15 cellular contexts compared by ENCODE assay signal in genomic region chr1:153804112-153804511, GRCh38. TPM values are rescaled to one million over a fixed set of nuclear protein-coding genes. Genes with fewer than 3 reads are reported as not detected.
DNase-seq lines count a peak whose midpoint lies in the region; ATAC-seq, FAIRE-seq and TF ChIP-seq lines count a peak whose summit lies in the region.
"Had no signal": no experiment of that assay in that cellular context is flagged by ENCODE, and none has a peak within 500 bp of the region (broad histone marks: within the 10 kb centered on the region; RNA-seq: fewer than 3 reads in every experiment).

No MANE protein-coding gene starts in this region.

- peaks cover 23% of the 10 kb centered on the region; the same call in 2 of the 3 replicates for H3K36me3 ChIP-seq in K562 (ENCODE audit: control insufficient read depth, insufficient read depth, low read length)
- H3K36me3 ChIP-seq in parathyroid adenoma (ENCODE audit: control insufficient read depth, insufficient read depth, low read length), result no peaks in the 10 kb centered on the region
- H3K36me3 ChIP-seq: colonic mucosa had no signal

- in situ Hi-C loops in K562 (cut with MboI), result no loop called here

- H3K36me3 Mint-ChIP-seq in HFFc6 (ENCODE audit: low read depth) (peaks cover 5% of the 10 kb centered on the region; the same call in 1 of the 2 replicates), type B pancreatic cell (peaks cover 8% of the 10 kb centered on the region), osteocyte (ENCODE audit: unreplicated experiment) (peaks cover 20% of the 10 kb centered on the region)

- intact Hi-C loops in K562 (cut with micrococcal nuclease), result no loop called here

- H3K9me3 Mint-ChIP-seq in HFFc6, result no peaks in the 10 kb centered on the region
- H3K9me3 Mint-ChIP-seq in type B pancreatic cell, result no peaks in the 10 kb centered on the region
- no peaks in the 10 kb centered on the region for H3K9me3 Mint-ChIP-seq in osteocyte (ENCODE audit: unreplicated experiment)

- FAIRE-seq in K562 (lab: Jason Lieb, UNC), result no peak

- H2AFZ ChIP-seq in K562 (ENCODE audit: low read depth, low read length) (no peak overlapping the region), parathyroid adenoma (no peak overlapping the region)

- H3K9me3 ChIP-seq in K562 (replicated peaks; ENCODE audit: control insufficient read depth, insufficient read depth, low read depth, low read length) (no peaks in the 10 kb centered on the region), parathyroid adenoma (ENCODE audit: control insufficient read depth, low read length) (no peaks in the 10 kb centered on the region)
- H3K9me3 ChIP-seq: colonic mucosa, esophagus muscularis mucosa, lower lobe of right lung had no signal

- 55% methylated on average over 2 of the region's 2 CpGs for WGBS in K562 (ENCODE audit: insufficient coverage, low coverage, missing lambda C conversion rate)

- H3K9ac ChIP-seq in K562 (ENCODE audit: insufficient read depth in 1 of 2, low read depth in 2 of 2, low read length in 2 of 2) (no peak overlapping the region), parathyroid adenoma (no peak overlapping the region)

- TF ChIP-seq EP300 in K562 (IDR thresholded peaks at IDR 0.05; ENCODE audit: low read length), result no peak

- H3K27me3 ChIP-seq in K562 (ENCODE audit: control insufficient read depth in 2 of 2, insufficient read depth in 2 of 2, low read length in 2 of 2), result no peaks in the 10 kb centered on the region
- no peaks in the 10 kb centered on the region for H3K27me3 ChIP-seq in parathyroid adenoma (ENCODE audit: control insufficient read depth, insufficient read depth, low read length)
- H3K27me3 ChIP-seq: colonic mucosa, esophagus muscularis mucosa had no signal

- no TSS peak for BruUV-seq in K562 (replicated peaks; lab: Mats Ljungman, UMichigan)

- peak; percentile 51 for DNase-seq in activated CD8-positive, alpha-beta memory T cell treated with anti-CD3 and anti-CD28 coated beads for 24 hours
- no peak for DNase-seq in activated CD8-positive, alpha-beta memory T cell treated with anti-CD3 and anti-CD28 coated beads, Interleukin-2, amount 50 U/mL, for 4 hours
- DNase-seq in HFFc6 (no peak), K562 (ENCODE audit: extremely low read depth in 1 of 4, low spot score in 3 of 4) (no peak), type B pancreatic cell (ENCODE audit: extremely low spot score, unreplicated experiment) (no peak), osteocyte (ENCODE audit: extremely low spot score, unreplicated experiment) (no peak)
- DNase-seq: ACHN, colonic mucosa, lower lobe of right lung, NCI-H1092 treated with DMSO at 0.1 percent for 48 hours had no signal

- H3K4me2 ChIP-seq in K562 (ENCODE audit: insufficient read depth, low read length), result no peak overlapping the region
- no peak overlapping the region for H3K4me2 ChIP-seq in parathyroid adenoma (ENCODE audit: low read length)
- H3K4me2 ChIP-seq: smooth muscle cell had no signal

- TF ChIP-seq CTCF in HFFc6 (IDR thresholded peaks at IDR 0.05) (no peak), K562 (IDR thresholded peaks at IDR 0.05 in 2 of 3, conservative IDR thresholded peaks at IDR 0.05 in 1 of 3; ENCODE audit: insufficient read depth in 2 of 3, low read depth in 1 of 3, low read length in 3 of 3) (no peak), parathyroid adenoma (IDR thresholded peaks at IDR 0.05) (no peak), type B pancreatic cell (conservative IDR thresholded peaks at IDR 0.05) (no peak), osteocyte (IDR thresholded peaks at IDR 0.05) (no peak)

- TF ChIP-seq RAD21 in K562 (CRISPR knock-in tag; conservative IDR thresholded peaks at IDR 0.05 in 1 of 2, IDR thresholded peaks at IDR 0.05 in 1 of 2), result no peak

- peak overlapping the region; percentile 52 for H3K27ac Mint-ChIP-seq in HFFc6
- no peak overlapping the region for H3K27ac Mint-ChIP-seq in type B pancreatic cell
- no peak overlapping the region for H3K27ac Mint-ChIP-seq in osteocyte (ENCODE audit: unreplicated experiment)

- H3K4me1 Mint-ChIP-seq in HFFc6 (ENCODE audit: low read depth) (peaks cover 10% of the 10 kb centered on the region), type B pancreatic cell (ENCODE audit: unreplicated experiment) (no peaks in the 10 kb centered on the region), osteocyte (ENCODE audit: unreplicated experiment) (peaks cover 8% of the 10 kb centered on the region)

- CTCF ChIA-PET in K562 (lab: Yijun Ruan, JAX; ENCODE audit: low intra/inter-chr PET ratio), result no interaction called here

- no peaks in the 10 kb centered on the region for H3K79me2 ChIP-seq in K562 (ENCODE audit: control insufficient read depth, insufficient read depth, low read length)
- no peaks in the 10 kb centered on the region for H3K79me2 ChIP-seq in parathyroid adenoma

- no peak for TF ChIP-seq POLR2A in K562 (conservative IDR thresholded peaks at IDR 0.05)

- H3K9me1 ChIP-seq in K562 (ENCODE audit: control insufficient read depth, insufficient read depth, low read length), result no peaks in the 10 kb centered on the region

- H3K27ac ChIP-seq in K562 (ENCODE audit: extremely low read depth, low read depth, low read length) (no peak overlapping the region), parathyroid adenoma (peak overlapping the region; percentile 4)
- H3K27ac ChIP-seq: colonic mucosa had no signal

- H3K4me3 Mint-ChIP-seq in HFFc6 (no peak overlapping the region), type B pancreatic cell (no peak overlapping the region), osteocyte (ENCODE audit: unreplicated experiment) (no peak overlapping the region)

- POLR2A ChIA-PET in K562 (lab: Yijun Ruan, JAX), result interaction anchor here (0.9 to 4.8 kb wide), 4 partner anchors 9 to 187 kb away, joined by 3 to 23 read pairs (median 3); partner anchors contain the start of genes JTB and RPS27

- H3K27me3 Mint-ChIP-seq in HFFc6 (ENCODE audit: insufficient read depth) (peaks cover 3% of the 10 kb centered on the region), type B pancreatic cell (no peaks in the 10 kb centered on the region), osteocyte (ENCODE audit: unreplicated experiment) (no peaks in the 10 kb centered on the region)

- peaks cover 12 to 20% of the 10 kb centered on the region in 2 experiments; a peak in 4 of 5 replicates for H3K4me1 ChIP-seq in K562 (replicated peaks in 1 of 2; ENCODE audit: control insufficient read depth in 2 of 2, insufficient read depth in 2 of 2, low read length in 2 of 2)
- no peaks in the 10 kb centered on the region for H3K4me1 ChIP-seq in parathyroid adenoma
- H3K4me1 ChIP-seq: colonic mucosa had no signal

- no peak overlapping the region for H3K4me3 ChIP-seq in K562
- no peak overlapping the region for H3K4me3 ChIP-seq in parathyroid adenoma (ENCODE audit: low read depth, low read length)
- H3K4me3 ChIP-seq: colonic mucosa, esophagus muscularis mucosa, lower lobe of right lung, smooth muscle cell had no signal

- H4K20me1 ChIP-seq in K562 (replicated peaks; ENCODE audit: control insufficient read depth, insufficient read depth, low read length), result no peaks in the 10 kb centered on the region

- ATAC-seq in K562, result no peak
- no peak for ATAC-seq in GM21515 (IDR thresholded peaks at IDR 0.05; ENCODE audit: unreplicated experiment)
- ATAC-seq: lower lobe of right lung, SK-N-SH treated with all-trans-retinoic acid at 6 μM for 48 hours had no signal

TF ChIP-seq in K562, 482 proteins besides CTCF, POLR2A, EP300 and RAD21:
- TF ChIP-seq E4F1 (CRISPR knock-in tag; IDR thresholded peaks at IDR 0.05; ENCODE audit: borderline replicate concordance) (no peak), ZNF121 (CRISPR knock-in tag; conservative IDR thresholded peaks at IDR 0.05) (peak; percentile 58)
TF ChIP-seq in K562: peak in this region for 1.

RNA-seq across cellular contexts. Expression of gene SLC27A3, which starts 28.9 kb away (rescaled TPM):
- total RNA-seq in HFFc6 (2021; fragmentation: NEBNext Ultra II Directional; extraction: Animal tissue kit (Norgen Biotek cat#: 25700)), result 1 to 10 TPM; 5.0 to 7.0 (median 6.1) TPM
- 12.5 and 30.3 TPM in 2 replicates for total RNA-seq in K562 (2011; cell fraction: chromatin; rRNA removed; ENCODE audit: low replicate concordance)
- 16.4 and 17.8 TPM in 2 replicates for total RNA-seq in K562 (2011; cell fraction: nucleolus; rRNA removed)
- 10.8 and 15.5 TPM in 2 replicates for total RNA-seq in K562 (2011; cell fraction: nucleoplasm; rRNA removed)
- total RNA-seq in K562 (2014; rRNA removed) (1.2 and 4.0 TPM in 2 replicates), K562 (2014; rRNA removed; fragmentation: Illumina TruSeq; extraction: Trizol) (1.6 and 2.6 TPM in 2 replicates), K562 (2015; rRNA removed; fragmentation: Illumina TruSeq; extraction: Trizol) (2.1 and 3.0 TPM in 2 replicates), K562 (2021) (2.8 and 3.6 TPM in 2 replicates), type B pancreatic cell (ENCODE audit: low replicate concordance) (20.6 and 22.1 TPM in 2 replicates), osteocyte (9.9 and 11.9 TPM in 2 replicates)
- polyA plus RNA-seq in K562 (2011; rRNA removed) (4.1 and 4.3 TPM in 2 replicates), K562 (2014; fragmentation: Illumina TruSeq; extraction: Trizol) (4.7 and 4.9 TPM in 2 replicates), K562 (2014; fragmentation: Nextera tagmentation; extraction: Ambion mirVana) (under 1 TPM; 0.57 to 0.79 TPM), K562 (2014; rRNA removed) (4.3 and 5.2 TPM in 2 replicates)
- polyA plus RNA-seq in K562 (2011; cell fraction: cytosol; rRNA removed), result 4.4 and 4.6 TPM in 2 replicates
- 27.9 and 39.9 TPM in 2 replicates for polyA plus RNA-seq in K562 (2011; cell fraction: nucleus; rRNA removed)
- 5.5 and 7.3 TPM in 2 replicates for polyA plus RNA-seq in K562 (2012)
- polyA minus RNA-seq in K562 (2011; rRNA and poly(A)+ RNA removed), result 3.5 and 3.8 TPM in 2 replicates
- 3.2 and 4.8 TPM in 2 replicates for polyA minus RNA-seq in K562 (2011; cell fraction: cytosol; rRNA and poly(A)+ RNA removed)
- polyA minus RNA-seq in K562 (2011; cell fraction: nucleus; rRNA and poly(A)+ RNA removed), result 2.7 and 4.0 TPM in 2 replicates
